20 cellular contexts compared by ENCODE assay signal in genomic region chr19:395467-395866, GRCh38.
"Had no signal": no experiment of that assay in that cellular context is flagged by ENCODE, and none has a peak within 500 bp of the region (broad histone marks: within the 10 kb centered on the region; RNA-seq: fewer than 3 reads in every experiment).

No MANE protein-coding gene starts in this region.

- H3K27ac ChIP-seq: ascending aorta, coronary artery, gastroesophageal sphincter, heart left ventricle, neutrophil, pancreas, SK-N-MC, thoracic aorta had no signal

- H3K27me3 ChIP-seq: ascending aorta, heart left ventricle, pancreas had no signal

- H3K4me2 ChIP-seq: smooth muscle cell had no signal

- DNase-seq: activated CD4-positive, alpha-beta T cell treated with anti-CD3 and anti-CD28 coated beads, Interleukin-2, amount 50 U/mL, for 1 hour; activated CD4-positive, CD25-positive, alpha-beta regulatory T cell; heart left ventricle; mesenchymal stem cell; mucosa of descending colon; naive B cell; SHP77; stimulated activated CD4-positive, alpha-beta T cell treated with anti-CD3 and anti-CD28 coated beads, Interleukin-4, amount 100 ng/mL, for 1 hour; T1000 had no signal

- H3K4me1 ChIP-seq: ascending aorta, gastroesophageal sphincter, heart left ventricle, pancreas had no signal

- H3K4me3 ChIP-seq: ascending aorta, coronary artery, gastroesophageal sphincter, heart left ventricle, mucosa of descending colon, pancreas, SK-N-MC, smooth muscle cell, thoracic aorta had no signal

- H3K36me3 ChIP-seq: ascending aorta, gastroesophageal sphincter, heart left ventricle, neutrophil, pancreas, thoracic aorta had no signal

- ATAC-seq: gastroesophageal sphincter, heart left ventricle, mucosa of descending colon, pancreas, sciatic nerve had no signal

- H3K27me3 Mint-ChIP-seq: central memory CD8-positive, alpha-beta T cell had no signal

- FAIRE-seq: endometrium, pancreas had no signal

- H3K4me3 Mint-ChIP-seq: central memory CD8-positive, alpha-beta T cell had no signal

- H3K9me3 ChIP-seq: ascending aorta, gastroesophageal sphincter, heart left ventricle, neutrophil, pancreas, thoracic aorta had no signal
